ENCODE assay signal across 1 cellular context in genomic region chr19:1027020-1027952, GRCh38.
TF ChIP-seq lines count a peak whose summit lies in the region.

No MANE protein-coding gene starts in this region.

TF ChIP-seq in K562, 482 proteins besides CTCF, POLR2A, EP300 and RAD21 (continued from another document and continues in another):
- TF ChIP-seq ETS1 (conservative IDR thresholded peaks at IDR 0.05; ENCODE audit: control insufficient read depth, low read depth, low read length): no peak
- no peak for TF ChIP-seq PRMT5 (CRISPR knock-in tag; IDR thresholded peaks at IDR 0.05)
- no peak for TF ChIP-seq ZFP1 (CRISPR knock-in tag; IDR thresholded peaks at IDR 0.05)
- no peak for TF ChIP-seq GABPB1 (CRISPR knock-in tag; IDR thresholded peaks at IDR 0.05)
- TF ChIP-seq CEBPB (tag; IDR thresholded peaks at IDR 0.05): no peak
- TF ChIP-seq ETV1 (tag; conservative IDR thresholded peaks at IDR 0.05; ENCODE audit: low read depth): no peak
- TF ChIP-seq CTBP1 (IDR thresholded peaks at IDR 0.05; ENCODE audit: borderline replicate concordance): no peak
- TF ChIP-seq ZBTB2 (IDR thresholded peaks at IDR 0.05): 0 out of 2 replicates have a peak, but pooled peaks have one; percentile 65
- TF ChIP-seq ZNF347 (CRISPR knock-in tag; IDR thresholded peaks at IDR 0.05; ENCODE audit: low read depth): no peak
- peak; percentile 17 for TF ChIP-seq PCBP1 (IDR thresholded peaks at IDR 0.05; ENCODE audit: low read depth, low read length, poor library complexity, severe bottlenecking)
- TF ChIP-seq ETV5 (CRISPR knock-in tag; IDR thresholded peaks at IDR 0.05; ENCODE audit: low read depth): no peak
- 0 out of 4 replicates have a peak, but pooled peaks of 1 of the 2 experiments have one; percentile 48 for TF ChIP-seq UBTF (IDR thresholded peaks at IDR 0.05; ENCODE audit: borderline replicate concordance in 1 of 2, low read depth in 2 of 2, low read length in 2 of 2)
- TF ChIP-seq HNRNPL (IDR thresholded peaks at IDR 0.05; ENCODE audit: low read depth, low read length): 0 out of 2 replicates have a peak, but pooled peaks have one; percentile 25
- TF ChIP-seq ZNF551 (CRISPR knock-in tag; IDR thresholded peaks at IDR 0.05): no peak
- TF ChIP-seq SAFB (IDR thresholded peaks at IDR 0.05; ENCODE audit: borderline replicate concordance, low read depth, low read length): no peak
- no peak for TF ChIP-seq ELF2 (CRISPR knock-in tag; IDR thresholded peaks at IDR 0.05)
- no peak for TF ChIP-seq ZNF668 (CRISPR knock-in tag; IDR thresholded peaks at IDR 0.05)
- TF ChIP-seq ZNF436 (CRISPR knock-in tag; IDR thresholded peaks at IDR 0.05): no peak
- TF ChIP-seq NR0B1 (IDR thresholded peaks at IDR 0.05; ENCODE audit: partially characterized antibody): no peak
- no peak for TF ChIP-seq ELF4 (CRISPR knock-in tag; IDR thresholded peaks at IDR 0.05)
- TF ChIP-seq SP2 (IDR thresholded peaks at IDR 0.05; ENCODE audit: extremely low read depth, low read depth, low read length, poor library complexity, severe bottlenecking): no peak
- no peak for TF ChIP-seq NEUROD1 (IDR thresholded peaks at IDR 0.05; ENCODE audit: borderline replicate concordance, low read depth, low read length, partially characterized antibody)
- TF ChIP-seq NR1H2 (CRISPR knock-in tag; IDR thresholded peaks at IDR 0.05): no peak; the same call in 1 of the 2 replicates
- no peak for TF ChIP-seq ILF3 (IDR thresholded peaks at IDR 0.05; ENCODE audit: borderline replicate concordance)
- TF ChIP-seq ZNF316 (IDR thresholded peaks at IDR 0.05): no peak
- no peak for TF ChIP-seq CHD1 (IDR thresholded peaks at IDR 0.05; ENCODE audit: low read length)
- peak; percentile 16 for TF ChIP-seq BRD9 (IDR thresholded peaks at IDR 0.05; ENCODE audit: low read depth, partially characterized antibody)
- TF ChIP-seq PYGO2 (tag; IDR thresholded peaks at IDR 0.05): no peak
- TF ChIP-seq NBN (IDR thresholded peaks at IDR 0.05; ENCODE audit: low read depth): no peak
- TF ChIP-seq ZNF354B (CRISPR knock-in tag; IDR thresholded peaks at IDR 0.05): no peak
- TF ChIP-seq NELFE (IDR thresholded peaks at IDR 0.05; ENCODE audit: insufficient read depth, insufficient read length): no peak
- TF ChIP-seq ZBTB7A (IDR thresholded peaks at IDR 0.05; ENCODE audit: borderline replicate concordance, control insufficient read depth, low read depth, low read length): peak; percentile 91
- no peak for TF ChIP-seq E2F6 (IDR thresholded peaks at IDR 0.05; ENCODE audit: borderline replicate concordance in 1 of 2, extremely low read depth in 1 of 2, insufficient read depth in 1 of 2, insufficient read length in 1 of 2, low read depth in 1 of 2, low read length in 1 of 2, poor library complexity in 1 of 2, severe bottlenecking in 1 of 2)
- TF ChIP-seq HDAC1 (IDR thresholded peaks at IDR 0.05): 0 out of 4 replicates have a peak, but pooled peaks of 1 of the 2 experiments have one; percentile 27
- TF ChIP-seq MIER1 (IDR thresholded peaks at IDR 0.05; ENCODE audit: low read depth): no peak
- TF ChIP-seq ZFP30 (CRISPR knock-in tag; IDR thresholded peaks at IDR 0.05; ENCODE audit: borderline replicate concordance): no peak
- no peak for TF ChIP-seq MBD2 (IDR thresholded peaks at IDR 0.05; ENCODE audit: borderline replicate concordance, low read depth)
- TF ChIP-seq, protein P1, sequence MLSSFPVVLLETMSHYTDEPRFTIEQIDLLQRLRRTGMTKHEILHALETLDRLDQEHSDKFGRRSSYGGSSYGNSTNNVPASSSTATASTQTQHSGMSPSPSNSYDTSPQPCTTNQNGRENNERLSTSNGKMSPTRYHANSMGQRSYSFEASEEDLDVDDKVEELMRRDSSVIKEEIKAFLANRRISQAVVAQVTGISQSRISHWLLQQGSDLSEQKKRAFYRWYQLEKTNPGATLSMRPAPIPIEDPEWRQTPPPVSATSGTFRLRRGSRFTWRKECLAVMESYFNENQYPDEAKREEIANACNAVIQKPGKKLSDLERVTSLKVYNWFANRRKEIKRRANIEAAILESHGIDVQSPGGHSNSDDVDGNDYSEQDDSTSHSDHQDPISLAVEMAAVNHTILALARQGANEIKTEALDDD (IDR thresholded peaks at IDR 0.05): no peak
- TF ChIP-seq TFAP4 (CRISPR knock-in tag; IDR thresholded peaks at IDR 0.05; ENCODE audit: borderline replicate concordance): no peak
- TF ChIP-seq, protein P2, sequence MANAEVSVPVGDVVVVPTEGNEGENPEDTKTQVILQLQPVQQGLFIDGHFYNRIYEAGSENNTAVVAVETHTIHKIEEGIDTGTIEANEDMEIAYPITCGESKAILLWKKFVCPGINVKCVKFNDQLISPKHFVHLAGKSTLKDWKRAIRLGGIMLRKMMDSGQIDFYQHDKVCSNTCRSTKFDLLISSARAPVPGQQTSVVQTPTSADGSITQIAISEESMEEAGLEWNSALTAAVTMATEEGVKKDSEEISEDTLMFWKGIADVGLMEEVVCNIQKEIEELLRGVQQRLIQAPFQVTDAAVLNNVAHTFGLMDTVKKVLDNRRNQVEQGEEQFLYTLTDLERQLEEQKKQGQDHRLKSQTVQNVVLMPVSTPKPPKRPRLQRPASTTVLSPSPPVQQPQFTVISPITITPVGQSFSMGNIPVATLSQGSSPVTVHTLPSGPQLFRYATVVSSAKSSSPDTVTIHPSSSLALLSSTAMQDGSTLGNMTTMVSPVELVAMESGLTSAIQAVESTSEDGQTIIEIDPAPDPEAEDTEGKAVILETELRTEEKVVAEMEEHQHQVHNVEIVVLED (CRISPR knock-in tag; IDR thresholded peaks at IDR 0.05): no peak
- TF ChIP-seq GATAD2B (IDR thresholded peaks at IDR 0.05; ENCODE audit: borderline replicate concordance): peak; percentile 10; the same call in 1 of the 2 replicates
- TF ChIP-seq ZNF274 (IDR thresholded peaks at IDR 0.05; ENCODE audit: borderline replicate concordance, low read depth, low read length): no peak
- TF ChIP-seq SMAD1 (IDR thresholded peaks at IDR 0.05; ENCODE audit: low read depth, low read length, partially characterized antibody): peak; percentile 12
- TF ChIP-seq ELF1 (tag; IDR thresholded peaks at IDR 0.05): no peak
- TF ChIP-seq HMGN3 (IDR thresholded peaks at IDR 0.05; ENCODE audit: borderline replicate concordance, extremely low read depth, insufficient read length, low read depth, low read length): peak; percentile 17
- TF ChIP-seq PREB (CRISPR knock-in tag; IDR thresholded peaks at IDR 0.05): no peak
- no peak for TF ChIP-seq PTRF (tag; IDR thresholded peaks at IDR 0.05)
- no peak for TF ChIP-seq ZNF280B (CRISPR knock-in tag; IDR thresholded peaks at IDR 0.05)
- TF ChIP-seq STAG1 (CRISPR knock-in tag; IDR thresholded peaks at IDR 0.05; ENCODE audit: borderline replicate concordance): no peak
- no peak for TF ChIP-seq MXI1 (IDR thresholded peaks at IDR 0.05; ENCODE audit: low read depth, low read length)
- no peak for TF ChIP-seq ZNF75A (CRISPR knock-in tag; IDR thresholded peaks at IDR 0.05)
- no peak for TF ChIP-seq PATZ1 (CRISPR knock-in tag; IDR thresholded peaks at IDR 0.05; ENCODE audit: borderline replicate concordance)
